ENCODE assay signal across 8 cellular contexts in genomic region chr17:980406-981291, GRCh38. TPM values are rescaled to one million over a fixed set of nuclear protein-coding genes. Genes with fewer than 3 reads are reported as not detected.
A peak's percentile ranks its signal among the peaks of the same experiment; 100 is the strongest.
DNase-seq lines count a peak whose midpoint lies in the region; ATAC-seq and TF ChIP-seq lines count a peak whose summit lies in the region.

No MANE protein-coding gene starts in this region.

- CTCF ChIA-PET in CD8-positive, alpha-beta memory T cell (lab: Charles Lee), result interaction anchor here (0.5 to 2.9 kb wide), 22 partner anchors 13 to 595 kb away, joined by 3 to 45 read pairs (median 4); partner anchors contain the start of genes GLOD4, MRM3 and TIMM22

- H3K9me3 ChIP-seq in CD8-positive, alpha-beta memory T cell (ENCODE audit: low read length), result no peaks in the 10 kb centered on the region

- H3K4me3 Mint-ChIP-seq in CD8-positive, alpha-beta memory T cell, result peak overlapping the region; percentile 74 to 91 (median 81)

- TF ChIP-seq CTCF in choroid plexus epithelial cell (conservative IDR thresholded peaks at IDR 0.05; ENCODE audit: low read depth, low read length), result peak; percentile 81

- peaks cover 12 to 23% (median 14%) of the 10 kb centered on the region in 3 donors for H3K4me1 Mint-ChIP-seq in CD8-positive, alpha-beta memory T cell

- peak; percentile 47 for ATAC-seq in HG02798 (IDR thresholded peaks at IDR 0.05; ENCODE audit: poor library complexity, unreplicated experiment)
- no peak for ATAC-seq in HG03469 (IDR thresholded peaks at IDR 0.05; ENCODE audit: unreplicated experiment)

- peak; percentile 61 to 87 (median 82) for DNase-seq in CD8-positive, alpha-beta memory T cell
- peak; percentile 75 for DNase-seq in NCI-H345 treated with DMSO at 0.1 percent for 48 hours (lab: John Stamatoyannopoulos, UW; ENCODE audit: unreplicated experiment)
- DNase-seq in activated CD4-positive, alpha-beta T cell treated with anti-CD3 and anti-CD28 coated beads for 1 hour, result peak; percentile 69
- DNase-seq in choroid plexus epithelial cell (ENCODE audit: low read depth), result peak; percentile 90
- DNase-seq in kidney tubule cell (ENCODE audit: low spot score), result peak; percentile 88
- DNase-seq in stimulated activated CD4-positive, alpha-beta T cell treated with anti-CD3 and anti-CD28 coated beads, Interleukin-1b, Interleukin-23, amount 100 ng/mL, for 24 hours (ENCODE audit: low read depth in 4 of 4, low spot score in 1 of 4), result peak in 3 of 4 experiments; percentile 51 to 58 (median 52)

- peaks cover 23 to 26% of the 10 kb centered on the region in 2 donors for H3K27me3 Mint-ChIP-seq in CD8-positive, alpha-beta memory T cell

- no peaks in the 10 kb centered on the region for H3K36me3 Mint-ChIP-seq in CD8-positive, alpha-beta memory T cell

- no peaks in the 10 kb centered on the region for H3K9me3 Mint-ChIP-seq in CD8-positive, alpha-beta memory T cell

- H3K27ac Mint-ChIP-seq in CD8-positive, alpha-beta memory T cell, result peak overlapping the region; percentile 1 to 89 (median 60)

- H3K36me3 ChIP-seq in CD8-positive, alpha-beta memory T cell (ENCODE audit: insufficient read depth, low read length), result no peaks in the 10 kb centered on the region

- peaks cover 19% of the 10 kb centered on the region for H3K4me1 ChIP-seq in CD8-positive, alpha-beta memory T cell (ENCODE audit: insufficient read depth, low read length)

- peak overlapping the region; percentile 40 for H3K4me3 ChIP-seq in CD8-positive, alpha-beta memory T cell (ENCODE audit: low read length)
- H3K4me3 ChIP-seq in choroid plexus epithelial cell (ENCODE audit: low read depth, low read length), result peak overlapping the region; percentile 62

- POLR2A ChIA-PET in CD8-positive, alpha-beta memory T cell (lab: Charles Lee), result interaction anchor here (0.9 to 1.3 kb wide), 4 partner anchors 16 to 199 kb away, joined by 4 to 7 read pairs (median 4); partner anchors contain the start of genes GLOD4, MRM3 and TIMM22

- H3K27ac ChIP-seq in CD8-positive, alpha-beta memory T cell (ENCODE audit: low read depth, low read length), result no peak overlapping the region

- peaks cover 24% of the 10 kb centered on the region for H3K27me3 ChIP-seq in CD8-positive, alpha-beta memory T cell (ENCODE audit: insufficient read depth, low read length, poor library complexity, severe bottlenecking)

RNA-seq across cellular contexts. Expression of gene NXN, which starts 1.1 kb away (rescaled TPM):
- total RNA-seq in CD8-positive, alpha-beta memory T cell, result under 1 TPM; 0.31 to 0.42 TPM
- 0.08 TPM for polyA plus RNA-seq in CD8-positive, alpha-beta memory T cell

RNA-seq across cellular contexts. Expression of gene TIMM22, which starts 16.3 kb away (rescaled TPM):
- total RNA-seq in CD8-positive, alpha-beta memory T cell, result 10 to 100 TPM; 19.9 to 21.5 TPM
- 29.2 TPM for polyA plus RNA-seq in CD8-positive, alpha-beta memory T cell
